In the genomic region with DNA sequence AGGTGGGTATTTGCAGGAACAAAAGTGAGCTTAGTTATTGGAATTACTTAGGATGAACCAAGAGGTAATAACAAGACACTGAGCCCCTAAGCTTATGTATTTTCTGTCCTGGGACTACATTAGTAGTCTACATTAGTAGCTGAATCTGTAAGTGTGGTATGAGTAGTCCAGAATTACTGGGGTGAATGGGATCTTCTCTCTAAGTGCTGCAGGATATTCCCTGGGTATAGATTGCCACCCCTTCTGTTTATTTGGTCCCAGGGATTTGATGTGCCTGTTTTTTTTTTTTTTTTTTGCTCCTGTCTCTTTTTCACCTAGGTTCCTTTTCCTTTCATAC, we compare ENCODE assay signal across 1 cellular context.
TF ChIP-seq lines count a peak whose summit lies in the region.

No MANE protein-coding gene starts in this region.

TF ChIP-seq in WTC11, 78 proteins besides CTCF, POLR2A, EP300 and RAD21 (continued from another document):
- TF ChIP-seq, protein P1, sequence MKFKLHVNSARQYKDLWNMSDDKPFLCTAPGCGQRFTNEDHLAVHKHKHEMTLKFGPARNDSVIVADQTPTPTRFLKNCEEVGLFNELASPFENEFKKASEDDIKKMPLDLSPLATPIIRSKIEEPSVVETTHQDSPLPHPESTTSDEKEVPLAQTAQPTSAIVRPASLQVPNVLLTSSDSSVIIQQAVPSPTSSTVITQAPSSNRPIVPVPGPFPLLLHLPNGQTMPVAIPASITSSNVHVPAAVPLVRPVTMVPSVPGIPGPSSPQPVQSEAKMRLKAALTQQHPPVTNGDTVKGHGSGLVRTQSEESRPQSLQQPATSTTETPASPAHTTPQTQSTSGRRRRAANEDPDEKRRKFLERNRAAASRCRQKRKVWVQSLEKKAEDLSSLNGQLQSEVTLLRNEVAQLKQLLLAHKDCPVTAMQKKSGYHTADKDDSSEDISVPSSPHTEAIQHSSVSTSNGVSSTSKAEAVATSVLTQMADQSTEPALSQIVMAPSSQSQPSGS (CRISPR knock-in tag; IDR thresholded peaks at IDR 0.05; ENCODE audit: borderline replicate concordance, low read depth), result no peak
- TF ChIP-seq TEAD4 (CRISPR knock-in tag; IDR thresholded peaks at IDR 0.05) (no peak), NFYB (CRISPR knock-in tag; conservative IDR thresholded peaks at IDR 0.05; ENCODE audit: low read depth) (no peak)
- TF ChIP-seq, protein P2, sequence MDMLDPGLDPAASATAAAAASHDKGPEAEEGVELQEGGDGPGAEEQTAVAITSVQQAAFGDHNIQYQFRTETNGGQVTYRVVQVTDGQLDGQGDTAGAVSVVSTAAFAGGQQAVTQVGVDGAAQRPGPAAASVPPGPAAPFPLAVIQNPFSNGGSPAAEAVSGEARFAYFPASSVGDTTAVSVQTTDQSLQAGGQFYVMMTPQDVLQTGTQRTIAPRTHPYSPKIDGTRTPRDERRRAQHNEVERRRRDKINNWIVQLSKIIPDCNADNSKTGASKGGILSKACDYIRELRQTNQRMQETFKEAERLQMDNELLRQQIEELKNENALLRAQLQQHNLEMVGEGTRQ (CRISPR knock-in tag; IDR thresholded peaks at IDR 0.05), result no peak
- TF ChIP-seq, protein P3, sequence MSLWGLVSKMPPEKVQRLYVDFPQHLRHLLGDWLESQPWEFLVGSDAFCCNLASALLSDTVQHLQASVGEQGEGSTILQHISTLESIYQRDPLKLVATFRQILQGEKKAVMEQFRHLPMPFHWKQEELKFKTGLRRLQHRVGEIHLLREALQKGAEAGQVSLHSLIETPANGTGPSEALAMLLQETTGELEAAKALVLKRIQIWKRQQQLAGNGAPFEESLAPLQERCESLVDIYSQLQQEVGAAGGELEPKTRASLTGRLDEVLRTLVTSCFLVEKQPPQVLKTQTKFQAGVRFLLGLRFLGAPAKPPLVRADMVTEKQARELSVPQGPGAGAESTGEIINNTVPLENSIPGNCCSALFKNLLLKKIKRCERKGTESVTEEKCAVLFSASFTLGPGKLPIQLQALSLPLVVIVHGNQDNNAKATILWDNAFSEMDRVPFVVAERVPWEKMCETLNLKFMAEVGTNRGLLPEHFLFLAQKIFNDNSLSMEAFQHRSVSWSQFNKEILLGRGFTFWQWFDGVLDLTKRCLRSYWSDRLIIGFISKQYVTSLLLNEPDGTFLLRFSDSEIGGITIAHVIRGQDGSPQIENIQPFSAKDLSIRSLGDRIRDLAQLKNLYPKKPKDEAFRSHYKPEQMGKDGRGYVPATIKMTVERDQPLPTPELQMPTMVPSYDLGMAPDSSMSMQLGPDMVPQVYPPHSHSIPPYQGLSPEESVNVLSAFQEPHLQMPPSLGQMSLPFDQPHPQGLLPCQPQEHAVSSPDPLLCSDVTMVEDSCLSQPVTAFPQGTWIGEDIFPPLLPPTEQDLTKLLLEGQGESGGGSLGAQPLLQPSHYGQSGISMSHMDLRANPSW (CRISPR knock-in tag; conservative IDR thresholded peaks at IDR 0.05; ENCODE audit: low read depth), result no peak
- TF ChIP-seq, protein P4, sequence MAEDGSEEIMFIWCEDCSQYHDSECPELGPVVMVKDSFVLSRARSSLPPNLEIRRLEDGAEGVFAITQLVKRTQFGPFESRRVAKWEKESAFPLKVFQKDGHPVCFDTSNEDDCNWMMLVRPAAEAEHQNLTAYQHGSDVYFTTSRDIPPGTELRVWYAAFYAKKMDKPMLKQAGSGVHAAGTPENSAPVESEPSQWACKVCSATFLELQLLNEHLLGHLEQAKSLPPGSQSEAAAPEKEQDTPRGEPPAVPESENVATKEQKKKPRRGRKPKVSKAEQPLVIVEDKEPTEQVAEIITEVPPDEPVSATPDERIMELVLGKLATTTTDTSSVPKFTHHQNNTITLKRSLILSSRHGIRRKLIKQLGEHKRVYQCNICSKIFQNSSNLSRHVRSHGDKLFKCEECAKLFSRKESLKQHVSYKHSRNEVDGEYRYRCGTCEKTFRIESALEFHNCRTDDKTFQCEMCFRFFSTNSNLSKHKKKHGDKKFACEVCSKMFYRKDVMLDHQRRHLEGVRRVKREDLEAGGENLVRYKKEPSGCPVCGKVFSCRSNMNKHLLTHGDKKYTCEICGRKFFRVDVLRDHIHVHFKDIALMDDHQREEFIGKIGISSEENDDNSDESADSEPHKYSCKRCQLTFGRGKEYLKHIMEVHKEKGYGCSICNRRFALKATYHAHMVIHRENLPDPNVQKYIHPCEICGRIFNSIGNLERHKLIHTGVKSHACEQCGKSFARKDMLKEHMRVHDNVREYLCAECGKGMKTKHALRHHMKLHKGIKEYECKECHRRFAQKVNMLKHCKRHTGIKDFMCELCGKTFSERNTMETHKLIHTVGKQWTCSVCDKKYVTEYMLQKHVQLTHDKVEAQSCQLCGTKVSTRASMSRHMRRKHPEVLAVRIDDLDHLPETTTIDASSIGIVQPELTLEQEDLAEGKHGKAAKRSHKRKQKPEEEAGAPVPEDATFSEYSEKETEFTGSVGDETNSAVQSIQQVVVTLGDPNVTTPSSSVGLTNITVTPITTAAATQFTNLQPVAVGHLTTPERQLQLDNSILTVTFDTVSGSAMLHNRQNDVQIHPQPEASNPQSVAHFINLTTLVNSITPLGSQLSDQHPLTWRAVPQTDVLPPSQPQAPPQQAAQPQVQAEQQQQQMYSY (CRISPR knock-in tag; IDR thresholded peaks at IDR 0.05), result no peak
